ENCODE assay signal across 14 cellular contexts in genomic region chr12:132206093-132206434, GRCh38.
DNase-seq lines count a peak whose midpoint lies in the region; ATAC-seq and TF ChIP-seq lines count a peak whose summit lies in the region.
"Had no signal": no experiment of that assay in that cellular context is flagged by ENCODE, and none has a peak within 500 bp of the region (broad histone marks: within the 10 kb centered on the region; RNA-seq: fewer than 3 reads in every experiment).

No MANE protein-coding gene starts in this region.

- peaks cover 24% of the 10 kb centered on the region for H3K4me1 Mint-ChIP-seq in nephron progenitor cell

- intact Hi-C loops in cardiac septum (cut with DNase I): no loop called here
- intact Hi-C loops in Right ventricle myocardium inferior (cut with DNase I): no loop called here
- intact Hi-C loops in thyroid gland (cut with DNase I): no loop called here
- intact Hi-C loops in A673 (cut with micrococcal nuclease; ENCODE audit: unreplicated experiment): no loop called here

- no peaks in the 10 kb centered on the region for H3K36me3 Mint-ChIP-seq in nephron progenitor cell (ENCODE audit: low read depth)
- H3K36me3 Mint-ChIP-seq: CD8-positive, alpha-beta memory T cell had no signal

- H2AFZ ChIP-seq in hepatocyte: no peak overlapping the region

- H3K36me3 ChIP-seq in hepatocyte (replicated peaks; ENCODE audit: insufficient read depth, low read depth) (no peaks in the 10 kb centered on the region), thyroid gland (no peaks in the 10 kb centered on the region), A673 (ENCODE audit: insufficient read depth, low read length, poor library complexity, severe bottlenecking) (no peaks in the 10 kb centered on the region)
- H3K36me3 ChIP-seq: BE2C had no signal

- ATAC-seq in Right ventricle myocardium inferior (no peak), HG02870 (IDR thresholded peaks at IDR 0.05; ENCODE audit: unreplicated experiment) (no peak), GM21423 (IDR thresholded peaks at IDR 0.05; ENCODE audit: unreplicated experiment) (no peak)
- ATAC-seq: HCT116, K562 had no signal

- no peaks in the 10 kb centered on the region for H3K9me2 ChIP-seq in hepatocyte (replicated peaks; ENCODE audit: insufficient read depth)

- no peaks in the 10 kb centered on the region for H3K79me2 ChIP-seq in hepatocyte

- no peak overlapping the region for H3K27ac ChIP-seq in hepatocyte
- peak overlapping the region; percentile 5 to 78 (median 43) for H3K27ac ChIP-seq in thyroid gland
- no peak overlapping the region for H3K27ac ChIP-seq in A673 (ENCODE audit: low read depth, low read length, poor library complexity, severe bottlenecking)

- H3K4me3 ChIP-seq in hepatocyte (no peak overlapping the region), thyroid gland (replicated peaks in 1 of 3) (no peak overlapping the region), A673 (ENCODE audit: low read depth, low read length, poor library complexity, severe bottlenecking) (no peak overlapping the region)
- H3K4me3 ChIP-seq: K562 had no signal

- no TSS peak for BruUV-seq in A673 (replicated peaks; lab: Mats Ljungman, UMichigan)

- TF ChIP-seq CTCF in hepatocyte (IDR thresholded peaks at IDR 0.05; ENCODE audit: poor library complexity) (no peak), nephron progenitor cell (IDR thresholded peaks at IDR 0.05) (no peak), thyroid gland (IDR thresholded peaks at IDR 0.05) (no peak), A673 (conservative IDR thresholded peaks at IDR 0.05; ENCODE audit: low read depth, low read length) (no peak)

- POLR2A ChIA-PET in A673 (lab: Charles Lee; ENCODE audit: low non-redundant PET): no interaction called here

- H3K4me2 ChIP-seq in hepatocyte: peak overlapping the region; percentile 70

- peak overlapping the region; percentile 23 for H3K4me3 Mint-ChIP-seq in nephron progenitor cell

- peaks cover 83% of the 10 kb centered on the region for H3K27me3 Mint-ChIP-seq in nephron progenitor cell (ENCODE audit: low read depth, poor library complexity)

- CTCF ChIA-PET in A673 (lab: Charles Lee): no interaction called here

- H4K20me1 ChIP-seq in hepatocyte (ENCODE audit: insufficient read depth, poor library complexity, severe bottlenecking): no peaks in the 10 kb centered on the region

- H3K9me3 ChIP-seq in hepatocyte (ENCODE audit: low read depth) (no peaks in the 10 kb centered on the region), thyroid gland (no peaks in the 10 kb centered on the region), A673 (ENCODE audit: low read depth, low read length, poor library complexity, severe bottlenecking) (no peaks in the 10 kb centered on the region)
- H3K9me3 ChIP-seq: BE2C had no signal

- H3K9me3 Mint-ChIP-seq in nephron progenitor cell: peaks cover 17% of the 10 kb centered on the region

- TF ChIP-seq POLR2A in thyroid gland (IDR thresholded peaks at IDR 0.05): no peak

- H3K4me1 ChIP-seq in hepatocyte (ENCODE audit: insufficient read depth) (no peaks in the 10 kb centered on the region), thyroid gland (peaks cover 10 to 18% of the 10 kb centered on the region in 2 donors), A673 (ENCODE audit: insufficient read depth, low read length, poor library complexity, severe bottlenecking) (peaks cover 10% of the 10 kb centered on the region)
- H3K4me1 ChIP-seq: BE2C had no signal

- no peak overlapping the region for H3K27ac Mint-ChIP-seq in nephron progenitor cell
- H3K27ac Mint-ChIP-seq: CD8-positive, alpha-beta memory T cell had no signal

- H3K27me3 ChIP-seq in hepatocyte (peaks cover 9% of the 10 kb centered on the region), thyroid gland (no peaks in the 10 kb centered on the region), A673 (replicated peaks; ENCODE audit: insufficient read depth, low read depth, low read length, poor library complexity) (peaks cover 23% of the 10 kb centered on the region)

- WGBS in hepatocyte (ENCODE audit: low lambda C conversion rate, missing lambda C conversion rate): 80% methylated on average over 12 of the region's 13 CpGs
- WGBS in thyroid gland, 2 donors: 6 to 15% methylated on average over 2 to 9 of the region's 13 CpGs

- DNase-seq in cardiac septum (ENCODE audit: low spot score): peak; percentile 62
- DNase-seq in Right ventricle myocardium inferior (ENCODE audit: missing footprints): no peak
- no peak for DNase-seq in hepatocyte (ENCODE audit: low spot score)
- no peak for DNase-seq in nephron progenitor cell
- DNase-seq in thyroid gland: peak; percentile 85
- DNase-seq in A673 (ENCODE audit: low spot score): no peak
- DNase-seq: BE2C; CD8-positive, alpha-beta memory T cell; DMS 273 treated with DMSO at 0.1 percent for 48 hours; EL had no signal

Comparison
In these comparisons a context has a peak if more than half of its experiments do, and no peak if none do; other contexts are left out.
1. DNase-seq: peak in cardiac septum (single experiment) and thyroid gland (2 of 2); none in Right ventricle myocardium inferior (single experiment), hepatocyte (single experiment), nephron progenitor cell (single experiment) and A673 (single experiment).
2. H3K27ac ChIP-seq: peak in thyroid gland (3 of 3); none in hepatocyte (single experiment) and A673 (single experiment).